Comparison of ENCODE assay signal across 1 cellular context in genomic region chr21:42627527-42628289, GRCh38.
TF ChIP-seq lines count a peak whose summit lies in the region.

No MANE protein-coding gene starts in this region.

TF ChIP-seq in K562, 482 proteins besides CTCF, POLR2A, EP300 and RAD21 (continued from another document):
- TF ChIP-seq NKRF (IDR thresholded peaks at IDR 0.05; ENCODE audit: borderline replicate concordance) = no peak
- TF ChIP-seq, protein P1, sequence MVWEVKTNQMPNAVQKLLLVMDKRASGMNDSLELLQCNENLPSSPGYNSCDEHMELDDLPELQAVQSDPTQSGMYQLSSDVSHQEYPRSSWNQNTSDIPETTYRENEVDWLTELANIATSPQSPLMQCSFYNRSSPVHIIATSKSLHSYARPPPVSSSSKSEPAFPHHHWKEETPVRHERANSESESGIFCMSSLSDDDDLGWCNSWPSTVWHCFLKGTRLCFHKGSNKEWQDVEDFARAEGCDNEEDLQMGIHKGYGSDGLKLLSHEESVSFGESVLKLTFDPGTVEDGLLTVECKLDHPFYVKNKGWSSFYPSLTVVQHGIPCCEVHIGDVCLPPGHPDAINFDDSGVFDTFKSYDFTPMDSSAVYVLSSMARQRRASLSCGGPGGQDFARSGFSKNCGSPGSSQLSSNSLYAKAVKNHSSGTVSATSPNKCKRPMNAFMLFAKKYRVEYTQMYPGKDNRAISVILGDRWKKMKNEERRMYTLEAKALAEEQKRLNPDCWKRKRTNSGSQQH (CRISPR knock-in tag; IDR thresholded peaks at IDR 0.05) = no peak
- TF ChIP-seq ERF (CRISPR knock-in tag; IDR thresholded peaks at IDR 0.05) = no peak
- no peak for TF ChIP-seq BMI1 (IDR thresholded peaks at IDR 0.05; ENCODE audit: low read length)
- TF ChIP-seq KLF16 (IDR thresholded peaks at IDR 0.05) = no peak
- no peak for TF ChIP-seq ZBTB43 (CRISPR knock-in tag; IDR thresholded peaks at IDR 0.05)
TF ChIP-seq in K562: peak in this region for 0.
